ENCODE assay signal across 8 cellular contexts in the genomic region with DNA sequence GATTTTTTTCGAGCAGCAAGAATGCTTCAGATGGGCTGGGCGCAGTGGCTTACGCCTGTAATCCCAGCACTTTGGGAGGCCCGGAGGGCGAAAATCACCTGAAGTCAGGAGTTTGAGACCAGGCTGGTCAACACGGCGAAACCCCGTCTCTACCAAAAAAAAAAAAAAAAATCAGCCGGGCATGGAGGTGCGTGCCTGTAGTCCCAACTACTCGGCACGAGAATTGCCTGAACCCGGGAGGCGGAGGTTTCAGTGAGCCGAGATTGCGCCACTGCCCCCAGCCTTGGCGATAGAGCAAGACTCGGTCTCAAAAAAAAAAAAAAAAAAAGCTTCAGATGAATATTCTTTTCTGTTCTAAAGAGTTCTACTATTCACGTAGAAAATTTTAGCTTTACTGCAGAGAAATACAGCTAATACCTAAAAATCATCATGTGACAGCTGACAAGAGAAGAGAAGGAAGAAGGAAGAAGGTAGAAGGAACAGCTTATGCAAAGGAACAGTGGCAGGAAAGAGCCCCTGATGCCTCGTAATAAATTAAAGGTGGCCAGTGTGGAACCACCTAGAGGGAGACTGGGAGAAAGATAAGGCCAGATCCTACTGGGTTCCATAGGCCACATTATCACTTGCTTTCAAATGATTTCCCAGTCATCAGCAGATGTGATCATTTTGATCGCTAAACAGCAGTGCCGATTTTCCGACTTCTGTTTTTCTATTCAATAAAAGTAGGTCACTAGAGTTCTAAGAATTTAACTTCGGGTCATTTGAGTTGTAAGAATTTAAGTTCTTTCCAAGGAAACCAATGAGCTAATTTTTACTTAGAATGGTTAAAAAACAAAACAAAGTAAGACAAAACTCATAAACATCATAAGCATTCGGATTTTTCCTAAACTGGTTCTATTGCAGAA. TPM values are rescaled to one million over a fixed set of nuclear protein-coding genes. Genes with fewer than 3 reads are reported as not detected.
DNase-seq lines count a peak whose midpoint lies in the region; ATAC-seq, FAIRE-seq and TF ChIP-seq lines count a peak whose summit lies in the region.

No MANE protein-coding gene starts in this region.

- TF ChIP-seq CTCF in CD8-positive, alpha-beta T cell (IDR thresholded peaks at IDR 0.05), result no peak
- TF ChIP-seq CTCF in NB4 (IDR thresholded peaks at IDR 0.05; ENCODE audit: low read depth, low read length) (no peak), neural crest cell (conservative IDR thresholded peaks at IDR 0.05) (no peak)

- H3K36me3 Mint-ChIP-seq in CD8-positive, alpha-beta T cell, result peaks cover 20% of the 10 kb centered on the region
- peaks cover 4% of the 10 kb centered on the region for H3K36me3 Mint-ChIP-seq in neural crest cell (ENCODE audit: low read depth)

- no peak for FAIRE-seq in HTR-8/SVneo (lab: Jason Lieb, UNC)

- CTCF ChIA-PET in CD8-positive, alpha-beta T cell (lab: Charles Lee), result interaction anchor here (0.6 to 1.8 kb wide), 7 partner anchors 9 to 1048 kb away, joined by 3 to 13 read pairs (median 4); no protein-coding TSS in a partner anchor

- intact Hi-C loops in CD8-positive, alpha-beta T cell (cut with DNase I, micrococcal nuclease), result loop anchor here in 1 of 2 experiments (5.0 kb wide), 2 partner anchors 71 to 186 kb away; a partner anchor contains a TSS

- TF ChIP-seq POLR2A in NB4 (IDR thresholded peaks at IDR 0.05; ENCODE audit: extremely low read depth, insufficient read length), result no peak
- no peak for TF ChIP-seq POLR2A in GM18505 (IDR thresholded peaks at IDR 0.05; ENCODE audit: borderline replicate concordance, extremely low read depth, insufficient read depth, insufficient read length)

- peaks cover 40% of the 10 kb centered on the region for H3K4me1 Mint-ChIP-seq in CD8-positive, alpha-beta T cell (ENCODE audit: low read depth)
- peaks cover 39% of the 10 kb centered on the region for H3K4me1 Mint-ChIP-seq in neural crest cell

- H3K27me3 Mint-ChIP-seq in CD8-positive, alpha-beta T cell (ENCODE audit: low read depth), result no peaks in the 10 kb centered on the region
- no peaks in the 10 kb centered on the region for H3K27me3 Mint-ChIP-seq in neural crest cell (ENCODE audit: low read depth)

- H3K4me3 ChIP-seq in CD8-positive, alpha-beta T cell (ENCODE audit: low read depth, low read length), result peak overlapping the region; percentile 76
- H3K4me3 ChIP-seq in NB4 (ENCODE audit: low read depth, low read length), result peak overlapping the region; percentile 85
- peak overlapping the region; percentile 96 for H3K4me3 ChIP-seq in effector memory CD4-positive, alpha-beta T cell (ENCODE audit: insufficient read depth, low read depth, low read length, poor library complexity, severe bottlenecking)

- H3K36me3 ChIP-seq in CD8-positive, alpha-beta T cell (ENCODE audit: insufficient read depth, low read length), result no peaks in the 10 kb centered on the region
- no peaks in the 10 kb centered on the region for H3K36me3 ChIP-seq in effector memory CD4-positive, alpha-beta T cell (ENCODE audit: control insufficient read depth, insufficient read depth, low read length)

- no peaks in the 10 kb centered on the region for H3K9me3 Mint-ChIP-seq in CD8-positive, alpha-beta T cell
- no peaks in the 10 kb centered on the region for H3K9me3 Mint-ChIP-seq in neural crest cell

- H3K27ac Mint-ChIP-seq in CD8-positive, alpha-beta T cell, result peak overlapping the region; percentile 91
- H3K27ac Mint-ChIP-seq in neural crest cell (ENCODE audit: unreplicated experiment), result no peak overlapping the region

- POLR2A ChIA-PET in CD8-positive, alpha-beta T cell (lab: Charles Lee), result interaction anchor here (0.6 to 1.5 kb wide), 3 partner anchors 9 to 137 kb away, joined by 3 to 6 read pairs (median 3); no protein-coding TSS in a partner anchor

- H3K4me3 Mint-ChIP-seq in CD8-positive, alpha-beta T cell, result peak overlapping the region; percentile 88
- H3K4me3 Mint-ChIP-seq in neural crest cell, result peak overlapping the region; percentile 98

- H3K27ac ChIP-seq in CD8-positive, alpha-beta T cell (ENCODE audit: low read depth, low read length), result no peak overlapping the region
- H3K27ac ChIP-seq in effector memory CD4-positive, alpha-beta T cell (ENCODE audit: insufficient read depth, low read length, poor library complexity, severe bottlenecking), result peak overlapping the region; percentile 96

- H3K27me3 ChIP-seq in CD8-positive, alpha-beta T cell (ENCODE audit: insufficient read depth, low read length), result no peaks in the 10 kb centered on the region
- H3K27me3 ChIP-seq in effector memory CD4-positive, alpha-beta T cell (replicated peaks; ENCODE audit: control insufficient read depth, insufficient read depth, low read length, poor library complexity, severe bottlenecking), result no peaks in the 10 kb centered on the region

- H3K4me1 ChIP-seq in CD8-positive, alpha-beta T cell (ENCODE audit: insufficient read depth, low read length), result peaks cover 18% of the 10 kb centered on the region
- peaks cover 3% of the 10 kb centered on the region for H3K4me1 ChIP-seq in effector memory CD4-positive, alpha-beta T cell (ENCODE audit: control insufficient read depth, insufficient read depth, low read length, poor library complexity, severe bottlenecking)

- H3K9me3 ChIP-seq in CD8-positive, alpha-beta T cell (ENCODE audit: low read length), result no peaks in the 10 kb centered on the region
- H3K9me3 ChIP-seq in effector memory CD4-positive, alpha-beta T cell (ENCODE audit: control insufficient read depth, low read length), result no peaks in the 10 kb centered on the region

- DNase-seq in CD8-positive, alpha-beta T cell, result no peak
- DNase-seq in NB4 (ENCODE audit: low read depth), result peak; percentile 60
- DNase-seq in effector memory CD4-positive, alpha-beta T cell, result no peak
- DNase-seq in neural crest cell (ENCODE audit: low read depth, low spot score), result no peak
- no peak for DNase-seq in HTR-8/SVneo (ENCODE audit: insufficient read length, low spot score)
- no peak for DNase-seq in mesenteric fat pad (ENCODE audit: low spot score)

- no peak for ATAC-seq in CD8-positive, alpha-beta T cell
- ATAC-seq in HG02588 (IDR thresholded peaks at IDR 0.05; ENCODE audit: unreplicated experiment) (no peak), GM18505 (IDR thresholded peaks at IDR 0.05; ENCODE audit: unreplicated experiment) (no peak)

RNA-seq across cellular contexts. Expression of a gene that starts 1.5 kb away (rescaled TPM):
- total RNA-seq in CD8-positive, alpha-beta T cell, result 10 to 100 TPM; 34.7 to 35.0 TPM
- total RNA-seq in neural crest cell (32.6 and 33.7 TPM in 2 replicates), mesenteric fat pad (52.4 TPM)
